1 cellular context compared by ENCODE assay signal in the genomic region with DNA sequence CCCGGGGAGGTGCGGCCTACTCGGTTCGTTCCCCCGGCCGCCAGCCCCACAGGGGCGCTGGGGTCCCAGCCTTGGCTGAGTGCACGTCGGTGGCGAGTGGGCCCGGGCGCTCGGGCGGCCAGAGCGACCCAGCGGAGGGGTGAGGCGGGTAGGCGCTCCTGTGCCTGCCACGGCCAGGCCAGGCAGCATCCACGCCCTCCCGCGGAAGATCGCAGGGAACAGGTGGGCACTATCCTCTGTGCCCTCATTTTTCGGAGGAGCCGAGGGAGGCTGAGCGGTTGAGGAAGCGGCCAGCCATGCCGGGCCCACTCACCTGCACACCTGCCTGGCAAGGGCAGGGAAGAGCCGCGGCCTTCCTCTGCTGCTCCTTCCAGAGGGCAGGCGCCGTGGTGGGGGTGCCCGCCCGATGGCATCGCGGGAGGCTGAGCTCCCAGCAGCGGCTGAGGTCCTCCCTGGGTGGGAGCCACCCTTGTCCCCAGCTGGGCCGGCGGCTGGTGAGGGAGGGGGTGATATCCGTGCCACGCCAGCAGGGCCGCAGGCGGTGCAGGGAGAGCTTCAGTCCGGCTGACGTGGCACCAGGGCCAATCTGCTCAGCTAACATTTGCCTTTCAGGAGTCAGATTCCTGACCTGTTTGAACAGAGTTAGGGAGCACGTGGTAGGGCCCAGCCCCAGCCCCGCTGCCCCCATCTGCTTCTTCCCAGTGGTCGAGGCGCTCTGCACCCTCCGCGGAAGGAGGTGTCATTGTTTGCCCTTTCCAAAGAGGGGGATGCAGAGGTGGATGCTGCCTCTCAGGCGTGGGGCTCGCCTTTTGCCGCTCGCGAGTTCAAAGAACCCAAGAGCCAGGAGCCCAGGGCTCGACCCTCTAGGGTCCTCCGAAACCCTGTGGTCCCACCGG.
TF ChIP-seq lines count a peak whose summit lies in the region.

No MANE protein-coding gene starts in this region.

TF ChIP-seq in H1, 55 proteins besides CTCF, POLR2A, EP300 and RAD21:
- no peak for TF ChIP-seq BACH1 (IDR thresholded peaks at IDR 0.05; ENCODE audit: low read length)
